In the genomic region with DNA sequence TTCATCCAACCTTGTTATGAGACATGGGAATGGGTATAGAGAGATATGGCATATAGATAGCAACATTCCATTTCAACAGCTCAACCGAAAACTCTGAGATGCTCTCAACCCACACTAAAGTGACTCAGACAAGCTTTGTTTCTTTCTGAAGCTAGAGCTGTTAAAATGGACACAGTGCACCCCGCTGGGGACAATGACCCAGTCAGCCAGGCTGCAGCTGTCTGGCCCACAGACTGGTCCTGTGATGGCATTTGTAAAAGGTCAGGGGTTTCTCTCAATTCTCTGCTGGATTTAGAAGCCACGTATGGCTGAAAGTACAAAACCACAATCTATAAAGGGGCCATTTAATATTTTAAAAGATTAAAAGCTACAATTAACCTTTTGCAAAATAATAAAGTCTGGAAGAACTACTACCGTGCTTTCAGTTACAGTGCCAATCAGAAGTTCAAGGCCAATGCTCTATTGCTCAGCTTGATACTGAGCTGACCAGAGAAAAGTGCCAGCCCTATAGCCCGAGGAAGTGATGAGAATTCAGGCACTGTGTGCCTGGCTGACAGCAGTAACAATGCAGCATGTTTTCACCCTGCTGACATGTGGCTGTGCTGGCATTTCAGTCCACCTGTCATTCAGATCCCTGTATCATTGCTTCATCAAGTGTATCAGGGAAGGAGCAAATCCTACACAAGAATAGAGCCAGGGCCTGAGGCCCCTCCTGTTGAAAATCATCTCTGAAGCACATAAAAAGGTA, we compare ENCODE assay signal across 9 cellular contexts.
DNase-seq lines count a peak whose midpoint lies in the region; ATAC-seq and TF ChIP-seq lines count a peak whose summit lies in the region.
"Had no signal": no experiment of that assay in that cellular context is flagged by ENCODE, and none has a peak within 500 bp of the region (broad histone marks: within the 10 kb centered on the region; RNA-seq: fewer than 3 reads in every experiment).

No MANE protein-coding gene starts in this region.

- no peak overlapping the region for H3K56ac ChIP-seq in IMR-90 (ENCODE audit: extremely low read depth, insufficient read depth, low read length)

- H3K36me3 ChIP-seq in IMR-90 (ENCODE audit: control insufficient read depth, insufficient read depth, low read length): no peaks in the 10 kb centered on the region

- H3K4me2 ChIP-seq in IMR-90 (ENCODE audit: low read depth, low read length): peak overlapping the region; percentile 23; the same call in 1 of the 2 replicates

- H2BK15ac ChIP-seq in IMR-90 (ENCODE audit: low read depth, low read length): no peak overlapping the region

- H3K4me3 ChIP-seq in IMR-90 (ENCODE audit: insufficient read depth, low read depth, low read length) (no peak overlapping the region), skeletal muscle cell (ENCODE audit: low read depth, low read length) (no peak overlapping the region)

- H4K20me1 ChIP-seq in IMR-90 (ENCODE audit: insufficient read depth, low read length): peaks cover 23% of the 10 kb centered on the region

- WGBS in IMR-90 (ENCODE audit: extremely low coverage in 2 of 2, insufficient read length in 1 of 2), 2 experiments: 71% methylated on average over 1 of the region's 5 CpGs; no CpG with 5 or more reads in 1 of the 2 experiments

- H3K27me3 ChIP-seq in IMR-90 (ENCODE audit: control insufficient read depth, insufficient read depth, low read length): no peaks in the 10 kb centered on the region

- H3K23ac ChIP-seq in IMR-90 (ENCODE audit: low read depth, low read length): peak overlapping the region; percentile 69

- peak overlapping the region; percentile 35 for H2BK5ac ChIP-seq in IMR-90 (ENCODE audit: low read depth, low read length, poor library complexity, severe bottlenecking)

- POLR2A ChIA-PET in IMR-90 (lab: Charles Lee; ENCODE audit: unreplicated experiment): no interaction called here

- in situ Hi-C loops in IMR-90 (cut with MboI; ENCODE audit: low sequenced_read_pairs): no loop called here

- TF ChIP-seq RAD21 in IMR-90 (IDR thresholded peaks at IDR 0.05; ENCODE audit: low read length): peak; percentile 31; the same call in 1 of the 2 replicates

- H3K4me1 ChIP-seq in IMR-90 (ENCODE audit: control insufficient read depth, insufficient read depth, low read length): peaks cover 20% of the 10 kb centered on the region

- peaks cover 18% of the 10 kb centered on the region for H3K9me1 ChIP-seq in IMR-90 (ENCODE audit: insufficient read depth, low read length)

- peak overlapping the region in 1 of 2 experiments; percentile 13; a peak in 1 of 4 replicates for H4K8ac ChIP-seq in IMR-90 (ENCODE audit: low read depth in 2 of 2, low read length in 2 of 2)

- peaks cover 17 to 40% of the 10 kb centered on the region in 2 experiments for H3K79me1 ChIP-seq in IMR-90 (ENCODE audit: low read depth in 1 of 2, low read length in 2 of 2)

- intact Hi-C loops in IMR-90 (cut with micrococcal nuclease): loop anchor here (5.0 kb wide), 1 partner anchor 59 kb away; a partner anchor contains a TSS

- H3K4ac ChIP-seq in IMR-90 (ENCODE audit: low read depth, low read length): peak overlapping the region; percentile 27; the same call in 1 of the 2 replicates

- no peaks in the 10 kb centered on the region for H3K9me3 ChIP-seq in IMR-90 (ENCODE audit: control insufficient read depth, insufficient read depth, low read length)

- H2BK120ac ChIP-seq in IMR-90 (ENCODE audit: low read depth, low read length): no peak overlapping the region

- ATAC-seq in IMR-90 (ENCODE audit: low read depth) (peak; percentile 86), GM18909 (IDR thresholded peaks at IDR 0.05; ENCODE audit: poor library complexity, unreplicated experiment) (no peak), GM19452 (IDR thresholded peaks at IDR 0.05; ENCODE audit: unreplicated experiment) (no peak)

- DNase-seq in IMR-90: peak; percentile 82
- DNase-seq in astrocyte of the hippocampus (ENCODE audit: low read depth, low spot score): peak; percentile 67
- peak; percentile 75 for DNase-seq in hepatic stellate cell (ENCODE audit: low spot score)
- DNase-seq in skeletal muscle cell (ENCODE audit: low read depth): peak; percentile 46
- no peak for DNase-seq in cerebellar nuclear complex (lab: John Stamatoyannopoulos, UW)
- DNase-seq in NCI-H1105 treated with DMSO at 0.1 percent for 48 hours (lab: John Stamatoyannopoulos, UW): no peak
- DNase-seq: WERI-Rb-1 had no signal

- peak overlapping the region; percentile 33; the same call in 1 of the 2 replicates for H3K18ac ChIP-seq in IMR-90 (ENCODE audit: low read depth, low read length)

- dilution Hi-C loops in IMR-90 (cut with HindIII; ENCODE audit: low sequenced_read_pairs, unreplicated experiment): no loop called here

- peak overlapping the region; percentile 27; the same call in 1 of the 2 replicates for H2AK5ac ChIP-seq in IMR-90 (ENCODE audit: low read depth, low read length)

- BruUV-seq in IMR-90 (replicated peaks; lab: Mats Ljungman, UMichigan): no TSS peak

- no peak for TF ChIP-seq POLR2A in IMR-90 (IDR thresholded peaks at IDR 0.05; ENCODE audit: low read depth, low read length)

- peak overlapping the region; percentile 41 for H3K14ac ChIP-seq in IMR-90 (replicated peaks; ENCODE audit: low read depth, low read length)

- CTCF ChIA-PET in IMR-90 (lab: Yijun Ruan, JAX): interaction anchor here (0.6 kb wide), 1 partner anchor 193 kb away, joined by 9 read pairs; no protein-coding TSS in a partner anchor

- H2AFZ ChIP-seq in IMR-90 (replicated peaks; ENCODE audit: low read length, poor library complexity): no peak overlapping the region

- peak overlapping the region; percentile 23; the same call in 1 of the 2 replicates for H2BK20ac ChIP-seq in IMR-90 (ENCODE audit: low read depth, low read length)

- H3K27ac ChIP-seq in IMR-90 (ENCODE audit: insufficient read depth, low read length): no peak overlapping the region
- H3K27ac ChIP-seq: WERI-Rb-1 had no signal

- no peak overlapping the region for H2AK9ac ChIP-seq in IMR-90 (replicated peaks; ENCODE audit: low read depth, low read length, poor library complexity)

- peak overlapping the region; percentile 37; the same call in 1 of the 2 replicates for H4K5ac ChIP-seq in IMR-90 (ENCODE audit: low read depth, low read length)

- no peak for TF ChIP-seq CTCF in IMR-90 (conservative IDR thresholded peaks at IDR 0.05; ENCODE audit: low read depth, low read length)

- no peak overlapping the region for H3K9ac ChIP-seq in IMR-90 (ENCODE audit: low read depth, low read length)

- H4K91ac ChIP-seq in IMR-90 (ENCODE audit: insufficient read depth, low read depth, low read length): peak overlapping the region; percentile 12; the same call in 1 of the 2 replicates

TF ChIP-seq in IMR-90, 13 proteins besides CTCF, POLR2A, EP300 and RAD21:
- TF ChIP-seq CHD1 (IDR thresholded peaks at IDR 0.05; ENCODE audit: low read depth, low read length): no peak
- TF ChIP-seq RFX5 (IDR thresholded peaks at IDR 0.05; ENCODE audit: low read depth, low read length): no peak
- TF ChIP-seq, protein P1, sequence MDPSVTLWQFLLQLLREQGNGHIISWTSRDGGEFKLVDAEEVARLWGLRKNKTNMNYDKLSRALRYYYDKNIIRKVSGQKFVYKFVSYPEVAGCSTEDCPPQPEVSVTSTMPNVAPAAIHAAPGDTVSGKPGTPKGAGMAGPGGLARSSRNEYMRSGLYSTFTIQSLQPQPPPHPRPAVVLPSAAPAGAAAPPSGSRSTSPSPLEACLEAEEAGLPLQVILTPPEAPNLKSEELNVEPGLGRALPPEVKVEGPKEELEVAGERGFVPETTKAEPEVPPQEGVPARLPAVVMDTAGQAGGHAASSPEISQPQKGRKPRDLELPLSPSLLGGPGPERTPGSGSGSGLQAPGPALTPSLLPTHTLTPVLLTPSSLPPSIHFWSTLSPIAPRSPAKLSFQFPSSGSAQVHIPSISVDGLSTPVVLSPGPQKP (IDR thresholded peaks at IDR 0.05; ENCODE audit: borderline replicate concordance, low read depth, low read length): no peak
- TF ChIP-seq MXI1 (IDR thresholded peaks at IDR 0.05; ENCODE audit: borderline replicate concordance, low read depth, low read length): 0 out of 2 replicates have a peak, but pooled peaks have one; percentile 39
- no peak for TF ChIP-seq NFE2L2 (IDR thresholded peaks at IDR 0.05; ENCODE audit: low read depth, low read length)
- no peak for TF ChIP-seq MAZ (IDR thresholded peaks at IDR 0.05; ENCODE audit: borderline replicate concordance, low read depth, low read length)
- TF ChIP-seq CEBPB (IDR thresholded peaks at IDR 0.05; ENCODE audit: low read depth, low read length): 0 out of 2 replicates have a peak, but pooled peaks have one; percentile 22
- TF ChIP-seq RCOR1 (IDR thresholded peaks at IDR 0.05; ENCODE audit: insufficient replicate concordance, low read length): peak; percentile 21
- no peak for TF ChIP-seq SMC3 (IDR thresholded peaks at IDR 0.05; ENCODE audit: low read depth, low read length)
- peak; percentile 60 for TF ChIP-seq FOS (IDR thresholded peaks at IDR 0.05; ENCODE audit: low read depth, low read length)
- TF ChIP-seq, protein P2, sequence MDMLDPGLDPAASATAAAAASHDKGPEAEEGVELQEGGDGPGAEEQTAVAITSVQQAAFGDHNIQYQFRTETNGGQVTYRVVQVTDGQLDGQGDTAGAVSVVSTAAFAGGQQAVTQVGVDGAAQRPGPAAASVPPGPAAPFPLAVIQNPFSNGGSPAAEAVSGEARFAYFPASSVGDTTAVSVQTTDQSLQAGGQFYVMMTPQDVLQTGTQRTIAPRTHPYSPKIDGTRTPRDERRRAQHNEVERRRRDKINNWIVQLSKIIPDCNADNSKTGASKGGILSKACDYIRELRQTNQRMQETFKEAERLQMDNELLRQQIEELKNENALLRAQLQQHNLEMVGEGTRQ (IDR thresholded peaks at IDR 0.05; ENCODE audit: low read depth, low read length): no peak

Comparison
In these comparisons a context has a peak if more than half of its experiments do, and no peak if none do; other contexts are left out.
1. DNase-seq: peak in IMR-90 (single experiment), astrocyte of the hippocampus (single experiment), hepatic stellate cell (single experiment) and skeletal muscle cell (single experiment); none in cerebellar nuclear complex (0 of 2) and NCI-H1105 treated with DMSO at 0.1 percent for 48 hours (single experiment).